ENCODE assay signal across 17 cellular contexts in genomic region chr3:123725652-123726400, GRCh38.
DNase-seq lines count a peak whose midpoint lies in the region; ATAC-seq, FAIRE-seq and TF ChIP-seq lines count a peak whose summit lies in the region.
"Had no signal": no experiment of that assay in that cellular context is flagged by ENCODE, and none has a peak within 500 bp of the region (broad histone marks: within the 10 kb centered on the region; RNA-seq: fewer than 3 reads in every experiment).

No MANE protein-coding gene starts in this region.

- no peak overlapping the region for H2BK5ac ChIP-seq in H1 (ENCODE audit: low read depth, low read length)

- no peak overlapping the region for H3K4ac ChIP-seq in H1 (replicated peaks; ENCODE audit: insufficient read length, low read depth, low read length)

- intact Hi-C loops in Panc1 (cut with micrococcal nuclease; ENCODE audit: unreplicated experiment): loop anchor here (10.0 kb wide), 1 partner anchor 259 kb away; no protein-coding TSS in a partner anchor

- H3K9me2 ChIP-seq in GM23338 (ENCODE audit: insufficient read depth): no peaks in the 10 kb centered on the region

- H3K4me3 Mint-ChIP-seq in GM23338 (no peak overlapping the region), neural crest cell (no peak overlapping the region)
- H3K4me3 Mint-ChIP-seq in activated T-cell treated with anti-CD3 and anti-CD28 coated beads, Interleukin-2, amount 50 U/mL, for 4 hours: no peak overlapping the region
- H3K4me3 Mint-ChIP-seq: activated naive CD4-positive, alpha-beta T cell treated with anti-CD3 and anti-CD28 coated beads for 36 hours; IgD-negative memory B cell had no signal

- H3F3A ChIP-seq in GM23338 (replicated peaks; ENCODE audit: low read depth): no peaks in the 10 kb centered on the region

- H3K27ac ChIP-seq in GM23338 (ENCODE audit: low read depth): no peak overlapping the region
- no peak overlapping the region for H3K27ac ChIP-seq in Panc1 (ENCODE audit: low read length)
- no peak overlapping the region for H3K27ac ChIP-seq in H1 (ENCODE audit: low read depth, low read length)
- no peak overlapping the region for H3K27ac ChIP-seq in RWPE1
- H3K27ac ChIP-seq: C4-2B, left ventricle myocardium inferior, tibial nerve had no signal

- H3K23ac ChIP-seq in H1 (ENCODE audit: insufficient read length): no peak overlapping the region

- no peaks in the 10 kb centered on the region for H4K20me1 ChIP-seq in GM23338 (replicated peaks; ENCODE audit: insufficient read depth)
- H4K20me1 ChIP-seq in H1 (replicated peaks in 1 of 2; ENCODE audit: control insufficient read depth in 1 of 2, insufficient read depth in 2 of 2, low read length in 2 of 2): no peaks in the 10 kb centered on the region

- no peak for TF ChIP-seq EP300 in H1 (IDR thresholded peaks at IDR 0.05; ENCODE audit: borderline replicate concordance in 1 of 2, low read depth in 2 of 2, low read length in 2 of 2)

- H3K4me1 ChIP-seq in GM23338 (ENCODE audit: insufficient read depth) (no peaks in the 10 kb centered on the region), Panc1 (ENCODE audit: control insufficient read depth, insufficient read depth, low read length) (no peaks in the 10 kb centered on the region), H1 (replicated peaks in 1 of 4; ENCODE audit: control insufficient read depth in 3 of 4, insufficient read depth in 4 of 4, low read length in 3 of 4) (no peaks in the 10 kb centered on the region)

- no peak overlapping the region for H3K18ac ChIP-seq in H1 (ENCODE audit: extremely low read depth, low read length)

- H3K9ac ChIP-seq in H1 (replicated peaks in 1 of 4; ENCODE audit: extremely low read depth in 1 of 4, low read depth in 3 of 4, low read length in 3 of 4): no peak overlapping the region

- DNase-seq in GM23338 (ENCODE audit: low spot score) (peak; percentile 51), Panc1 (ENCODE audit: low read depth, low spot score) (no peak), H1 (ENCODE audit: low read depth in 1 of 2, low spot score in 2 of 2) (no peak), neural crest cell (ENCODE audit: low read depth, low spot score) (no peak), RWPE1 (ENCODE audit: low spot score) (no peak), NCI-H1436 treated with DMSO at 0.1 percent for 48 hours (lab: John Stamatoyannopoulos, UW) (no peak)
- DNase-seq in activated T-cell treated with anti-CD3 and anti-CD28 coated beads, Interleukin-2, amount 50 U/mL, for 4 hours: no peak
- DNase-seq: activated naive CD4-positive, alpha-beta T cell treated with anti-CD3 and anti-CD28 coated beads for 36 hours; DND-41; effector CD4-positive, alpha-beta T cell; left ventricle myocardium inferior; NCI-H2081 treated with DMSO at 0.1 percent for 48 hours; T-helper 1 cell had no signal

- peak; percentile 30 for ATAC-seq in GM23338
- ATAC-seq in Panc1: peak; percentile 40; the same call in 1 of the 2 replicates
- no peak for ATAC-seq in HG02623 (IDR thresholded peaks at IDR 0.05; ENCODE audit: unreplicated experiment)
- no peak for ATAC-seq in activated T-cell treated with anti-CD3 and anti-CD28 coated beads, Interleukin-2, amount 50 U/mL, for 4 hours

- no peak for FAIRE-seq in H1 (lab: Jason Lieb, UNC)

- in situ Hi-C loops in Panc1 (cut with HindIII; ENCODE audit: low pct_unique_long_range_greater_than_20kb, low sequenced_read_pairs): no loop called here

- H3K79me2 ChIP-seq in GM23338 (replicated peaks; ENCODE audit: insufficient read depth): no peaks in the 10 kb centered on the region
- no peaks in the 10 kb centered on the region for H3K79me2 ChIP-seq in H1 (ENCODE audit: control insufficient read depth in 1 of 2, insufficient read depth in 2 of 2, low read length in 2 of 2)

- H2BK20ac ChIP-seq in H1 (ENCODE audit: low read length): no peak overlapping the region

- H3K14ac ChIP-seq in H1 (ENCODE audit: insufficient read length): no peak overlapping the region

- H3K27me3 ChIP-seq in GM23338 (ENCODE audit: insufficient read depth): no peaks in the 10 kb centered on the region
- H3K27me3 ChIP-seq in Panc1 (ENCODE audit: control insufficient read depth, insufficient read depth, low read length): no peaks in the 10 kb centered on the region; the same call in 1 of the 2 replicates
- no peaks in the 10 kb centered on the region for H3K27me3 ChIP-seq in H1 (replicated peaks in 1 of 4; ENCODE audit: control insufficient read depth in 3 of 4, extremely low read depth in 1 of 4, insufficient read depth in 3 of 4, low read length in 3 of 4)
- H3K27me3 ChIP-seq: tibial nerve had no signal

- peaks cover 2% of the 10 kb centered on the region; the same call in 2 of the 3 replicates for H3K4me1 Mint-ChIP-seq in GM23338
- peaks cover 11% of the 10 kb centered on the region for H3K4me1 Mint-ChIP-seq in neural crest cell
- H3K4me1 Mint-ChIP-seq in activated T-cell treated with anti-CD3 and anti-CD28 coated beads, Interleukin-2, amount 50 U/mL, for 4 hours (ENCODE audit: low read depth): no peaks in the 10 kb centered on the region
- H3K4me1 Mint-ChIP-seq: IgD-negative memory B cell had no signal

- TF ChIP-seq CTCF in GM23338 (conservative IDR thresholded peaks at IDR 0.05; ENCODE audit: low read depth in 2 of 2) (peak in 1 of 2 experiments; percentile 22; a peak in 1 of 4 replicates), Panc1 (IDR thresholded peaks at IDR 0.05) (peak; percentile 7; the same call in 1 of the 2 replicates), H1 (IDR thresholded peaks at IDR 0.05; ENCODE audit: control extremely low read depth in 1 of 3, insufficient read depth in 1 of 3, low read depth in 1 of 3, low read length in 3 of 3) (peak; percentile 11 to 32 (median 21)), neural crest cell (conservative IDR thresholded peaks at IDR 0.05) (peak; percentile 36), RWPE1 (conservative IDR thresholded peaks at IDR 0.05; ENCODE audit: low read depth) (no peak)

- H3K4me3 ChIP-seq in GM23338 (no peak overlapping the region), Panc1 (ENCODE audit: low read depth in 2 of 2, low read length in 2 of 2) (no peak overlapping the region), H1 (ENCODE audit: extremely low read depth in 1 of 4, insufficient read depth in 2 of 4, low read depth in 3 of 4, low read length in 4 of 4) (no peak overlapping the region)
- H3K4me3 ChIP-seq: left ventricle myocardium inferior, tibial nerve had no signal

- TF ChIP-seq POLR2A in H1 (IDR thresholded peaks at IDR 0.05; ENCODE audit: control extremely low read depth in 1 of 2, low read depth in 2 of 2, low read length in 2 of 2): no peak

- H2AFZ ChIP-seq in GM23338 (no peak overlapping the region), H1 (ENCODE audit: low read length) (no peak overlapping the region)

- H2BK120ac ChIP-seq in H1 (replicated peaks; ENCODE audit: low read depth, low read length): no peak overlapping the region

- no peak overlapping the region for H2AK5ac ChIP-seq in H1 (ENCODE audit: low read depth, low read length)

- H3K23me2 ChIP-seq in H1 (ENCODE audit: low read depth, low read length): no peaks in the 10 kb centered on the region

- no peak; a peak in 1 of 4 replicates for TF ChIP-seq RAD21 in H1 (IDR thresholded peaks at IDR 0.05 in 1 of 2, conservative IDR thresholded peaks at IDR 0.05 in 1 of 2; ENCODE audit: low read depth in 2 of 2, low read length in 2 of 2)

- H3K9me3 Mint-ChIP-seq in GM23338 (no peaks in the 10 kb centered on the region), neural crest cell (no peaks in the 10 kb centered on the region)
- no peaks in the 10 kb centered on the region for H3K9me3 Mint-ChIP-seq in activated T-cell treated with anti-CD3 and anti-CD28 coated beads, Interleukin-2, amount 50 U/mL, for 4 hours
- H3K9me3 Mint-ChIP-seq: activated naive CD4-positive, alpha-beta T cell treated with anti-CD3 and anti-CD28 coated beads for 36 hours; IgD-negative memory B cell had no signal

- CTCF ChIA-PET in Panc1 (lab: Charles Lee): no interaction called here
- CTCF ChIA-PET in H1 (lab: Charles Lee; ENCODE audit: partially characterized antibody): interaction anchor here (0.7 to 6.0 kb wide), 8 partner anchors 13 to 82 kb away, joined by 3 to 84 read pairs (median 4); no protein-coding TSS in a partner anchor
- CTCF ChIA-PET in RWPE1 (lab: Yijun Ruan, JAX): interaction anchor here (0.6 to 1.8 kb wide), 2 partner anchors 20 to 73 kb away, joined by 3 to 9 read pairs; no protein-coding TSS in a partner anchor

- POLR2A ChIA-PET in Panc1 (lab: Charles Lee) (no interaction called here), H1 (lab: Charles Lee; ENCODE audit: partially characterized antibody) (no interaction called here), RWPE1 (lab: Yijun Ruan, JAX; ENCODE audit: low non-redundant PET) (no interaction called here)

- H3K79me1 ChIP-seq in H1 (ENCODE audit: low read depth, low read length): no peaks in the 10 kb centered on the region

- H3K4me2 ChIP-seq in GM23338 (no peak overlapping the region), H1 (ENCODE audit: insufficient read depth in 1 of 2, low read depth in 2 of 2, low read length in 2 of 2) (no peak overlapping the region)

- no peak overlapping the region for H4K91ac ChIP-seq in H1 (replicated peaks; ENCODE audit: insufficient read length, low read length)

- WGBS in H1 (ENCODE audit: extremely low coverage in 1 of 2, insufficient coverage in 1 of 2, insufficient read length in 1 of 2, insufficient replicate concordance in 2 of 2, low coverage in 1 of 2, low lambda C conversion rate in 2 of 2, missing lambda C conversion rate in 1 of 2), 2 experiments: 91% methylated on average over 11 of the region's 11 CpGs; no CpG with 5 or more reads in 1 of the 2 experiments

- no peak overlapping the region for H4K5ac ChIP-seq in H1 (ENCODE audit: insufficient read length, low read depth, low read length)

- no peak overlapping the region for H4K8ac ChIP-seq in H1 (ENCODE audit: extremely low read depth, insufficient read depth, low read length)

- H3K36me3 Mint-ChIP-seq in GM23338 (ENCODE audit: low read depth) (no peaks in the 10 kb centered on the region), neural crest cell (ENCODE audit: low read depth) (no peaks in the 10 kb centered on the region)
- H3K36me3 Mint-ChIP-seq in activated T-cell treated with anti-CD3 and anti-CD28 coated beads, Interleukin-2, amount 50 U/mL, for 4 hours (ENCODE audit: insufficient read depth): no peaks in the 10 kb centered on the region
- H3K36me3 Mint-ChIP-seq: IgD-negative memory B cell had no signal

- H2BK12ac ChIP-seq in H1 (ENCODE audit: low read depth, low read length): no peak overlapping the region

- no peak overlapping the region for H2BK15ac ChIP-seq in H1 (ENCODE audit: low read length)

- no TSS peak for BruUV-seq in Panc1 (replicated peaks; lab: Mats Ljungman, UMichigan)

- H3K27ac Mint-ChIP-seq in GM23338: no peak overlapping the region
- H3K27ac Mint-ChIP-seq in neural crest cell (ENCODE audit: unreplicated experiment): no peak overlapping the region
- H3K27ac Mint-ChIP-seq: activated naive CD4-positive, alpha-beta T cell treated with anti-CD3 and anti-CD28 coated beads for 36 hours; IgD-negative memory B cell had no signal

- H3K27me3 Mint-ChIP-seq in GM23338 (ENCODE audit: insufficient read depth, low read depth, poor library complexity) (peaks cover 2% of the 10 kb centered on the region), neural crest cell (ENCODE audit: low read depth) (no peaks in the 10 kb centered on the region)
- H3K27me3 Mint-ChIP-seq in activated T-cell treated with anti-CD3 and anti-CD28 coated beads, Interleukin-2, amount 50 U/mL, for 4 hours (ENCODE audit: low read depth): peaks cover 15% of the 10 kb centered on the region

- H3K9me3 ChIP-seq in Panc1 (ENCODE audit: control insufficient read depth, insufficient read depth, low read depth, low read length) (no peaks in the 10 kb centered on the region), H1 (ENCODE audit: insufficient read depth in 2 of 2, low read depth in 1 of 2, low read length in 1 of 2) (no peaks in the 10 kb centered on the region)
- H3K9me3 ChIP-seq: left ventricle myocardium inferior, tibial nerve had no signal

- H3K36me3 ChIP-seq in GM23338 (ENCODE audit: insufficient read depth) (no peaks in the 10 kb centered on the region), Panc1 (ENCODE audit: control insufficient read depth, insufficient read depth, low read length) (no peaks in the 10 kb centered on the region), H1 (ENCODE audit: control insufficient read depth in 2 of 4, insufficient read depth in 4 of 4, low read length in 3 of 4) (no peaks in the 10 kb centered on the region)
- H3K36me3 ChIP-seq: left ventricle myocardium inferior, tibial nerve had no signal

- H3K56ac ChIP-seq in H1 (replicated peaks; ENCODE audit: insufficient read length, low read depth, low read length): no peak overlapping the region

Comparison
In these comparisons a context has a peak if more than half of its experiments do, and no peak if none do; other contexts are left out.
1. ATAC-seq: peak in GM23338 (single experiment) and Panc1 (single experiment); none in HG02623 (single experiment) and activated T-cell treated with anti-CD3 and anti-CD28 coated beads, Interleukin-2, amount 50 U/mL, for 4 hours (0 of 2).